In the genomic region with DNA sequence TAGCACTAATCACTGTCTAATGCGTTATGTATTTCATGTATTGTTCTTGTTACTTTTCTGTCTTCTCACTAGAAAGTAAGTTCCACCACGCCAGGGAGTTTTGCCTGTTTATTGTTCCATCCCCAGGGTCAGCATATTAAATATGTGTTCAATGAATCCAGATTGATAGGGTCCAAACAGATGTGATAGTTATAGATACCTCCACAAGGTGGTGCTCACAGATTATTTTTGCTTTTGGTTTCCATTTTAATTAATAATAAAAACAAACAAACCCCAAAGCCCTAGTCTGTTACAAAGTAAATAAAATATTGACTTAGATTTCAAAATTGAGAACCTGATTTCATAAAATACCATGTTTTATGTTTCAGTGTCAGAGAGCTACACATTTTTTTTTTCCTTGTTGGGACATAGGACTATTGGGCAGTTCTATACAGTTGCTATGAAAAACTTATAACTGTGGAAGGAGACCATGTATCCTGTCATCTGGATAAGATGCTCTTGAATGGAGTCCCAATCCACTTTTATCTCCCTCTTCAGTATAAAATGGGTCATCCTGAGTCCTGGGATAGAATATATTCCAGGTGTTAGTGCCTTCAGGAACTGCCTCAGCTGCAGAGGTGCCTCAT, we compare ENCODE assay signal across 9 cellular contexts. TPM values are rescaled to one million over a fixed set of nuclear protein-coding genes. Genes with fewer than 3 reads are reported as not detected.
DNase-seq lines count a peak whose midpoint lies in the region; ATAC-seq, FAIRE-seq and TF ChIP-seq lines count a peak whose summit lies in the region.
"Had no signal": no experiment of that assay in that cellular context is flagged by ENCODE, and none has a peak within 500 bp of the region (broad histone marks: within the 10 kb centered on the region; RNA-seq: fewer than 3 reads in every experiment).

No MANE protein-coding gene starts in this region.

- TF ChIP-seq EP300 in transverse colon (IDR thresholded peaks at IDR 0.05; ENCODE audit: low read depth) = no peak

- H3K36me3 ChIP-seq in transverse colon = no peaks in the 10 kb centered on the region

- FAIRE-seq in D721Med (lab: Jason Lieb, UNC) = no peak

- H3K27me3 ChIP-seq in transverse colon = no peaks in the 10 kb centered on the region

- DNase-seq in D721Med (ENCODE audit: insufficient read length, low spot score) (no peak), superior temporal gyrus (ENCODE audit: extremely low spot score) (peak; percentile 37), NCI-H1436 treated with DMSO at 0.1 percent for 48 hours (lab: John Stamatoyannopoulos, UW) (no peak), transverse colon (no peak)
- no peak for DNase-seq in effector CD4-positive, alpha-beta T cell

- no peak for TF ChIP-seq POLR2A in transverse colon (IDR thresholded peaks at IDR 0.05)

- H3K4me3 ChIP-seq in transverse colon = no peak overlapping the region

- 57 to 60% methylated on average over 2 of the region's 2 CpGs for WGBS in transverse colon (ENCODE audit: low coverage in 1 of 2), 2 donors

- H3K9me3 ChIP-seq in transverse colon = no peaks in the 10 kb centered on the region

- ATAC-seq in GM21367 (IDR thresholded peaks at IDR 0.05; ENCODE audit: unreplicated experiment) = peak; percentile 82
- ATAC-seq in HG03571 (IDR thresholded peaks at IDR 0.05; ENCODE audit: unreplicated experiment) = peak; percentile 60

- no peaks in the 10 kb centered on the region for H3K4me1 ChIP-seq in transverse colon

- in situ Hi-C loops in transverse colon (cut with MboI; ENCODE audit: low pct_ligation_motif_present in 1 of 4, low pct_unique_long_range_greater_than_20kb in 1 of 4, low sequenced_read_pairs in 3 of 4) = no loop called here

- peak; percentile 23 for TF ChIP-seq CTCF in D721Med (IDR thresholded peaks at IDR 0.05; ENCODE audit: insufficient read depth, missing control alignments)
- peak; percentile 67 for TF ChIP-seq CTCF in VCaP (conservative IDR thresholded peaks at IDR 0.05)
- peak in 1 of 5 experiments; percentile 6 for TF ChIP-seq CTCF in transverse colon (IDR thresholded peaks at IDR 0.05)

- H3K27ac ChIP-seq in VCaP (no peak overlapping the region), transverse colon (no peak overlapping the region)

- intact Hi-C loops in transverse colon (cut with DNase I; ENCODE audit: low total_unique reads) = no loop called here

RNA-seq across cellular contexts. Expression of gene OTOL1, which starts 12.4 kb away (rescaled TPM):
- total RNA-seq in transverse colon = not detected
- total RNA-seq: subcutaneous adipose tissue had no signal
